In the genomic region with DNA sequence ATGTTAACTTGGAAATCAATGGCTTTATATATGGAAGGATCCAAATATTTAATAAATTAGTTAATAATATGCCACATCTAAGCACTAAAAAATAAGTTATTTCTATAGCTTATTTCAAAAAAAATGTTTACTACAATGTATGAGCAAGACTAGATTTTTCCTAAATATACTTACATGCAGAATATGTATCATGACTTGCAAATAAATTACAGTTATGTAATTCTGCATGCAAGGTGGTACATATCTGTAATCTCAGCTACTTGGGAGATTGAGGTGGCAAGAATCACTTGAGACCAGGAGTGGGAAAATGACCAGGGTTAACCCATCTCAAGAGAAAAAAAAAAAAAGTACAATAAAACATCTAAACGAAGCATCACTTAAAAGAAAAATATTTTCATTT, we compare ENCODE assay signal across 26 cellular contexts.
"Had no signal": no experiment of that assay in that cellular context is flagged by ENCODE, and none has a peak within 500 bp of the region (broad histone marks: within the 10 kb centered on the region; RNA-seq: fewer than 3 reads in every experiment).

No MANE protein-coding gene starts in this region.

- H3K27ac ChIP-seq: parathyroid adenoma, right atrium auricular region, tibial nerve, VCaP had no signal

- H3K27ac Mint-ChIP-seq: activated CD4-positive, alpha-beta T cell treated with anti-CD3 and anti-CD28 coated beads, Interleukin-2, amount 10 ng/mL, durations not matched to agents 24 days and 14 days; activated naive CD8-positive, alpha-beta T cell treated with anti-CD3 and anti-CD28 coated beads, Interleukin-2, amount 10 ng/mL, durations not matched to agents 7 days and 5 days; endodermal cell; neural progenitor cell had no signal

- H3K27me3 Mint-ChIP-seq: activated CD4-positive, alpha-beta memory T cell treated with anti-CD3 and anti-CD28 coated beads for 36 hours; activated CD4-positive, alpha-beta T cell treated with anti-CD3 and anti-CD28 coated beads, Interleukin-2, amount 10 ng/mL, durations not matched to agents 24 days and 14 days; activated naive CD8-positive, alpha-beta T cell treated with anti-CD3 and anti-CD28 coated beads, Interleukin-2, amount 10 ng/mL, durations not matched to agents 7 days and 5 days had no signal

- H3K9ac ChIP-seq: neural progenitor cell, parathyroid adenoma had no signal

- H3K27me3 ChIP-seq: neural progenitor cell, right atrium auricular region, tibial nerve had no signal

- H3K36me3 ChIP-seq: right atrium auricular region, tibial nerve had no signal

- DNase-seq: activated CD4-positive, alpha-beta memory T cell treated with anti-CD3 and anti-CD28 coated beads for 36 hours; activated CD4-positive, alpha-beta T cell treated with anti-CD3 and anti-CD28 coated beads, Interleukin-2, amount 10 ng/mL, durations not matched to agents 24 days and 14 days; activated naive CD4-positive, alpha-beta T cell; activated naive CD8-positive, alpha-beta T cell treated with anti-CD3 and anti-CD28 coated beads, Interleukin-2, amount 10 ng/mL, durations not matched to agents 7 days and 5 days; activated T-cell treated with anti-CD3 and anti-CD28 coated beads for 4 hours; activated T-cell treated with anti-CD3 and anti-CD28 coated beads, Interleukin-2, amount 50 U/mL, for 72 hours; amniotic stem cell; central memory CD4-positive, alpha-beta T cell; endodermal cell; foreskin fibroblast; head of caudate nucleus; hippocampal formation; left cardiac atrium; left ventricle myocardium superior; occipital lobe; stimulated activated CD4-positive, alpha-beta T cell treated with anti-CD3 and anti-CD28 coated beads, Interleukin-15, amount 100 ng/mL, for 24 hours; stimulated activated CD4-positive, alpha-beta T cell treated with anti-CD3 and anti-CD28 coated beads, Interleukin-2, amount 100 ng/mL, for 24 hours; stimulated activated naive CD4-positive, alpha-beta T cell; T-helper 1 cell had no signal

- H3K9me3 Mint-ChIP-seq: activated CD4-positive, alpha-beta memory T cell treated with anti-CD3 and anti-CD28 coated beads for 36 hours; activated CD4-positive, alpha-beta T cell treated with anti-CD3 and anti-CD28 coated beads, Interleukin-2, amount 10 ng/mL, durations not matched to agents 24 days and 14 days; activated naive CD8-positive, alpha-beta T cell treated with anti-CD3 and anti-CD28 coated beads, Interleukin-2, amount 10 ng/mL, durations not matched to agents 7 days and 5 days; activated T-cell treated with anti-CD3 and anti-CD28 coated beads, Interleukin-2, amount 50 U/mL, for 72 hours; endodermal cell had no signal

- FAIRE-seq: keratinocyte had no signal

- H2AFZ ChIP-seq: neural progenitor cell, parathyroid adenoma had no signal

- H3K9me3 ChIP-seq: right atrium auricular region, tibial nerve had no signal

- H3K4me3 Mint-ChIP-seq: activated CD4-positive, alpha-beta memory T cell treated with anti-CD3 and anti-CD28 coated beads for 36 hours; activated CD4-positive, alpha-beta T cell treated with anti-CD3 and anti-CD28 coated beads, Interleukin-2, amount 10 ng/mL, durations not matched to agents 24 days and 14 days; activated naive CD8-positive, alpha-beta T cell treated with anti-CD3 and anti-CD28 coated beads, Interleukin-2, amount 10 ng/mL, durations not matched to agents 7 days and 5 days; endodermal cell; neural progenitor cell had no signal

- H3K4me3 ChIP-seq: neural progenitor cell, right atrium auricular region, tibial nerve had no signal

- H3K4me1 Mint-ChIP-seq: neural progenitor cell had no signal

- ATAC-seq: activated T-cell treated with anti-CD3 and anti-CD28 coated beads, Interleukin-2, amount 50 U/mL, for 72 hours; esophagus mucosa; left cardiac atrium; left ventricle myocardium superior had no signal
